In genomic region chr22:50269573-50270301, GRCh38 we compare ENCODE assay signal across 6 cellular contexts.
DNase-seq lines count a peak whose midpoint lies in the region; FAIRE-seq and TF ChIP-seq lines count a peak whose summit lies in the region.

No MANE protein-coding gene starts in this region.

- TF ChIP-seq CTCF in GM12865 (IDR thresholded peaks at IDR 0.05; ENCODE audit: insufficient read depth, low read depth, low read length, missing control alignments) = no peak

- peaks cover 17% of the 10 kb centered on the region for H3K36me3 Mint-ChIP-seq in dendritic cell treated with granulocyte-macrophage colony-stimulating factor and Interleukin-4, amounts not matched to agents 40 ng/mL and 50 ng/mL, for 4 days (ENCODE audit: low read depth)

- no peak for FAIRE-seq in HTR-8/SVneo (lab: Jason Lieb, UNC)

- intact Hi-C loops in dendritic cell treated with granulocyte-macrophage colony-stimulating factor and Interleukin-4, amounts not matched to agents 40 ng/mL and 50 ng/mL, for 4 days (cut with micrococcal nuclease) = loop anchor here (5.0 kb wide), 1 partner anchor 38 kb away; the partner anchor contains the start of gene PLXNB2

- peaks cover 63% of the 10 kb centered on the region for H3K27me3 Mint-ChIP-seq in dendritic cell treated with granulocyte-macrophage colony-stimulating factor and Interleukin-4, amounts not matched to agents 40 ng/mL and 50 ng/mL, for 4 days

- no peaks in the 10 kb centered on the region for H3K9me3 Mint-ChIP-seq in dendritic cell treated with granulocyte-macrophage colony-stimulating factor and Interleukin-4, amounts not matched to agents 40 ng/mL and 50 ng/mL, for 4 days

- DNase-seq in GM12865 (ENCODE audit: low read depth) = peak; percentile 67
- DNase-seq in RPMI8226 = peak; percentile 56
- DNase-seq in skeletal muscle cell (ENCODE audit: low read depth) = no peak
- no peak for DNase-seq in NCI-H510A (lab: John Stamatoyannopoulos, UW)
- no peak for DNase-seq in HTR-8/SVneo (ENCODE audit: insufficient read length, low spot score)

- H3K27ac Mint-ChIP-seq in dendritic cell treated with granulocyte-macrophage colony-stimulating factor and Interleukin-4, amounts not matched to agents 40 ng/mL and 50 ng/mL, for 4 days = no peak overlapping the region

- H3K4me3 Mint-ChIP-seq in dendritic cell treated with granulocyte-macrophage colony-stimulating factor and Interleukin-4, amounts not matched to agents 40 ng/mL and 50 ng/mL, for 4 days = peak overlapping the region; percentile 65

- H3K4me3 ChIP-seq in GM12865 (ENCODE audit: low read depth, low read length) (peak overlapping the region; percentile 64), skeletal muscle cell (ENCODE audit: low read depth, low read length) (peak overlapping the region; percentile 64)

- peaks cover 35% of the 10 kb centered on the region for H3K4me1 Mint-ChIP-seq in dendritic cell treated with granulocyte-macrophage colony-stimulating factor and Interleukin-4, amounts not matched to agents 40 ng/mL and 50 ng/mL, for 4 days (ENCODE audit: low read depth)

Comparison
In these comparisons a context has a peak if more than half of its experiments do, and no peak if none do; other contexts are left out.
1. DNase-seq: peak in GM12865 (single experiment) and RPMI8226 (single experiment); none in skeletal muscle cell (single experiment), NCI-H510A (single experiment) and HTR-8/SVneo (single experiment).